Comparison of ENCODE assay signal across 2 cellular contexts in genomic region chr17:29347831-29348281, GRCh38.
TF ChIP-seq lines count a peak whose summit lies in the region.

No MANE protein-coding gene starts in this region.

TF ChIP-seq in HCT116, 20 proteins besides CTCF, POLR2A, EP300 and RAD21:
- TF ChIP-seq CEBPB (IDR thresholded peaks at IDR 0.05; ENCODE audit: low read depth) = peak; percentile 30; the same call in 1 of the 2 replicates
- TF ChIP-seq EGR1 (IDR thresholded peaks at IDR 0.05; ENCODE audit: low read depth) = no peak

TF ChIP-seq in GM23338, 12 proteins besides CTCF, POLR2A, EP300 and RAD21:
- TF ChIP-seq ZNF114 (CRISPR knock-in tag; IDR thresholded peaks at IDR 0.05) = no peak
- no peak for TF ChIP-seq CREB1 (CRISPR knock-in tag; IDR thresholded peaks at IDR 0.05; ENCODE audit: low read depth)
- no peak for TF ChIP-seq EZH2 (IDR thresholded peaks at IDR 0.05; ENCODE audit: low read depth, unreplicated experiment)
- TF ChIP-seq NANOG (IDR thresholded peaks at IDR 0.05; ENCODE audit: borderline replicate concordance) = no peak
- no peak for TF ChIP-seq POLR2AphosphoS5 (IDR thresholded peaks at IDR 0.05; ENCODE audit: low read depth)
- TF ChIP-seq, protein P1, sequence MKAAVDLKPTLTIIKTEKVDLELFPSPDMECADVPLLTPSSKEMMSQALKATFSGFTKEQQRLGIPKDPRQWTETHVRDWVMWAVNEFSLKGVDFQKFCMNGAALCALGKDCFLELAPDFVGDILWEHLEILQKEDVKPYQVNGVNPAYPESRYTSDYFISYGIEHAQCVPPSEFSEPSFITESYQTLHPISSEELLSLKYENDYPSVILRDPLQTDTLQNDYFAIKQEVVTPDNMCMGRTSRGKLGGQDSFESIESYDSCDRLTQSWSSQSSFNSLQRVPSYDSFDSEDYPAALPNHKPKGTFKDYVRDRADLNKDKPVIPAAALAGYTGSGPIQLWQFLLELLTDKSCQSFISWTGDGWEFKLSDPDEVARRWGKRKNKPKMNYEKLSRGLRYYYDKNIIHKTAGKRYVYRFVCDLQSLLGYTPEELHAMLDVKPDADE (IDR thresholded peaks at IDR 0.05) = no peak
- no peak for TF ChIP-seq STAT1 (IDR thresholded peaks at IDR 0.05; ENCODE audit: unreplicated experiment)
- no peak for TF ChIP-seq EZH2phosphoT487 (IDR thresholded peaks at IDR 0.05; ENCODE audit: unreplicated experiment)
- TF ChIP-seq ZNF331 (CRISPR knock-in tag; IDR thresholded peaks at IDR 0.05; ENCODE audit: low read depth) = no peak
- TF ChIP-seq, protein P2, sequence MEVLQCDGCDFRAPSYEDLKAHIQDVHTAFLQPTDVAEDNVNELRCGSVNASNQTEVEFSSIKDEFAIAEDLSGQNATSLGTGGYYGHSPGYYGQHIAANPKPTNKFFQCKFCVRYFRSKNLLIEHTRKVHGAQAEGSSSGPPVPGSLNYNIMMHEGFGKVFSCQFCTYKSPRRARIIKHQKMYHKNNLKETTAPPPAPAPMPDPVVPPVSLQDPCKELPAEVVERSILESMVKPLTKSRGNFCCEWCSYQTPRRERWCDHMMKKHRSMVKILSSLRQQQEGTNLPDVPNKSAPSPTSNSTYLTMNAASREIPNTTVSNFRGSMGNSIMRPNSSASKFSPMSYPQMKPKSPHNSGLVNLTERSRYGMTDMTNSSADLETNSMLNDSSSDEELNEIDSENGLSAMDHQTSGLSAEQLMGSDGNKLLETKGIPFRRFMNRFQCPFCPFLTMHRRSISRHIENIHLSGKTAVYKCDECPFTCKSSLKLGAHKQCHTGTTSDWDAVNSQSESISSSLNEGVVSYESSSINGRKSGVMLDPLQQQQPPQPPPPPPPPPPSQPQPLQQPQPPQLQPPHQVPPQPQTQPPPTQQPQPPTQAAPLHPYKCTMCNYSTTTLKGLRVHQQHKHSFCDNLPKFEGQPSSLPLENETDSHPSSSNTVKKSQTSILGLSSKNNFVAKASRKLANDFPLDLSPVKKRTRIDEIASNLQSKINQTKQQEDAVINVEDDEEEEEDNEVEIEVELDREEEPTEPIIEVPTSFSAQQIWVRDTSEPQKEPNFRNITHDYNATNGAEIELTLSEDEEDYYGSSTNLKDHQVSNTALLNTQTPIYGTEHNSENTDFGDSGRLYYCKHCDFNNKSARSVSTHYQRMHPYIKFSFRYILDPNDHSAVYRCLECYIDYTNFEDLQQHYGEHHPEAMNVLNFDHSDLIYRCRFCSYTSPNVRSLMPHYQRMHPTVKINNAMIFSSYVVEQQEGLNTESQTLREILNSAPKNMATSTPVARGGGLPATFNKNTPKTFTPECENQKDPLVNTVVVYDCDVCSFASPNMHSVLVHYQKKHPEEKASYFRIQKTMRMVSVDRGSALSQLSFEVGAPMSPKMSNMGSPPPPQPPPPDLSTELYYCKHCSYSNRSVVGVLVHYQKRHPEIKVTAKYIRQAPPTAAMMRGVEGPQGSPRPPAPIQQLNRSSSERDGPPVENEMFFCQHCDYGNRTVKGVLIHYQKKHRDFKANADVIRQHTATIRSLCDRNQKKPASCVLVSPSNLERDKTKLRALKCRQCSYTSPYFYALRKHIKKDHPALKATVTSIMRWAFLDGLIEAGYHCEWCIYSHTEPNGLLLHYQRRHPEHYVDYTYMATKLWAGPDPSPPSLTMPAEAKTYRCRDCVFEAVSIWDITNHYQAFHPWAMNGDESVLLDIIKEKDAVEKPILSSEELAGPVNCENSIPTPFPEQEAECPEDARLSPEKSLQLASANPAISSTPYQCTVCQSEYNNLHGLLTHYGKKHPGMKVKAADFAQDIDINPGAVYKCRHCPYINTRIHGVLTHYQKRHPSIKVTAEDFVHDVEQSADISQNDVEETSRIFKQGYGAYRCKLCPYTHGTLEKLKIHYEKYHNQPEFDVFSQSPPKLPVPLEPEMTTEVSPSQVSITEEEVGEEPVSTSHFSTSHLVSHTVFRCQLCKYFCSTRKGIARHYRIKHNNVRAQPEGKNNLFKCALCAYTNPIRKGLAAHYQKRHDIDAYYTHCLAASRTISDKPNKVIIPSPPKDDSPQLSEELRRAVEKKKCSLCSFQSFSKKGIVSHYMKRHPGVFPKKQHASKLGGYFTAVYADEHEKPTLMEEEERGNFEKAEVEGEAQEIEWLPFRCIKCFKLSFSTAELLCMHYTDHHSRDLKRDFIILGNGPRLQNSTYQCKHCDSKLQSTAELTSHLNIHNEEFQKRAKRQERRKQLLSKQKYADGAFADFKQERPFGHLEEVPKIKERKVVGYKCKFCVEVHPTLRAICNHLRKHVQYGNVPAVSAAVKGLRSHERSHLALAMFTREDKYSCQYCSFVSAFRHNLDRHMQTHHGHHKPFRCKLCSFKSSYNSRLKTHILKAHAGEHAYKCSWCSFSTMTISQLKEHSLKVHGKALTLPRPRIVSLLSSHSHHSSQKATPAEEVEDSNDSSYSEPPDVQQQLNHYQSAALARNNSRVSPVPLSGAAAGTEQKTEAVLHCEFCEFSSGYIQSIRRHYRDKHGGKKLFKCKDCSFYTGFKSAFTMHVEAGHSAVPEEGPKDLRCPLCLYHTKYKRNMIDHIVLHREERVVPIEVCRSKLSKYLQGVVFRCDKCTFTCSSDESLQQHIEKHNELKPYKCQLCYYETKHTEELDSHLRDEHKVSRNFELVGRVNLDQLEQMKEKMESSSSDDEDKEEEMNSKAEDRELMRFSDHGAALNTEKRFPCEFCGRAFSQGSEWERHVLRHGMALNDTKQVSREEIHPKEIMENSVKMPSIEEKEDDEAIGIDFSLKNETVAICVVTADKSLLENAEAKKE (CRISPR knock-in tag; IDR thresholded peaks at IDR 0.05) = no peak
- TF ChIP-seq, protein P3, sequence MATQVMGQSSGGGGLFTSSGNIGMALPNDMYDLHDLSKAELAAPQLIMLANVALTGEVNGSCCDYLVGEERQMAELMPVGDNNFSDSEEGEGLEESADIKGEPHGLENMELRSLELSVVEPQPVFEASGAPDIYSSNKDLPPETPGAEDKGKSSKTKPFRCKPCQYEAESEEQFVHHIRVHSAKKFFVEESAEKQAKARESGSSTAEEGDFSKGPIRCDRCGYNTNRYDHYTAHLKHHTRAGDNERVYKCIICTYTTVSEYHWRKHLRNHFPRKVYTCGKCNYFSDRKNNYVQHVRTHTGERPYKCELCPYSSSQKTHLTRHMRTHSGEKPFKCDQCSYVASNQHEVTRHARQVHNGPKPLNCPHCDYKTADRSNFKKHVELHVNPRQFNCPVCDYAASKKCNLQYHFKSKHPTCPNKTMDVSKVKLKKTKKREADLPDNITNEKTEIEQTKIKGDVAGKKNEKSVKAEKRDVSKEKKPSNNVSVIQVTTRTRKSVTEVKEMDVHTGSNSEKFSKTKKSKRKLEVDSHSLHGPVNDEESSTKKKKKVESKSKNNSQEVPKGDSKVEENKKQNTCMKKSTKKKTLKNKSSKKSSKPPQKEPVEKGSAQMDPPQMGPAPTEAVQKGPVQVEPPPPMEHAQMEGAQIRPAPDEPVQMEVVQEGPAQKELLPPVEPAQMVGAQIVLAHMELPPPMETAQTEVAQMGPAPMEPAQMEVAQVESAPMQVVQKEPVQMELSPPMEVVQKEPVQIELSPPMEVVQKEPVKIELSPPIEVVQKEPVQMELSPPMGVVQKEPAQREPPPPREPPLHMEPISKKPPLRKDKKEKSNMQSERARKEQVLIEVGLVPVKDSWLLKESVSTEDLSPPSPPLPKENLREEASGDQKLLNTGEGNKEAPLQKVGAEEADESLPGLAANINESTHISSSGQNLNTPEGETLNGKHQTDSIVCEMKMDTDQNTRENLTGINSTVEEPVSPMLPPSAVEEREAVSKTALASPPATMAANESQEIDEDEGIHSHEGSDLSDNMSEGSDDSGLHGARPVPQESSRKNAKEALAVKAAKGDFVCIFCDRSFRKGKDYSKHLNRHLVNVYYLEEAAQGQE (IDR thresholded peaks at IDR 0.05; ENCODE audit: unreplicated experiment) = no peak
